14 cellular contexts compared by ENCODE assay signal in genomic region chr19:15201374-15202023, GRCh38. TPM values are rescaled to one million over a fixed set of nuclear protein-coding genes. Genes with fewer than 3 reads are reported as not detected.
A peak's percentile ranks its signal among the peaks of the same experiment; 100 is the strongest.
DNase-seq lines count a peak whose midpoint lies in the region; ATAC-seq and TF ChIP-seq lines count a peak whose summit lies in the region.
"Had no signal": no experiment of that assay in that cellular context is flagged by ENCODE, and none has a peak within 500 bp of the region (broad histone marks: within the 10 kb centered on the region; RNA-seq: fewer than 3 reads in every experiment).

No MANE protein-coding gene starts in this region.

- H3F3A ChIP-seq in SK-N-SH (replicated peaks; ENCODE audit: insufficient read depth), result peaks cover 11% of the 10 kb centered on the region

- H3K36me3 Mint-ChIP-seq in activated CD4-positive, alpha-beta T cell treated with anti-CD3 and anti-CD28 coated beads for 36 hours (ENCODE audit: low read depth), result no peaks in the 10 kb centered on the region

- H3K27ac ChIP-seq in SK-N-SH (ENCODE audit: low read depth in 2 of 2, low read length in 1 of 2) (no peak overlapping the region), skeletal muscle tissue (ENCODE audit: low read depth, low read length) (peak overlapping the region; percentile 58)

- no peak for TF ChIP-seq RAD21 in SK-N-SH (IDR thresholded peaks at IDR 0.05; ENCODE audit: low read length)

- no peak for DNase-seq in activated CD4-positive, alpha-beta T cell treated with anti-CD3 and anti-CD28 coated beads for 36 hours
- no peak for DNase-seq in activated CD4-positive, alpha-beta T cell treated with anti-CD3 and anti-CD28 coated beads for 48 hours
- no peak for DNase-seq in SK-N-SH
- DNase-seq in fibroblast of pulmonary artery (ENCODE audit: low read depth), result no peak
- DNase-seq: KBM-7, NCI-H524 had no signal

- H3K79me2 ChIP-seq in SK-N-SH (ENCODE audit: insufficient read depth), result no peaks in the 10 kb centered on the region

- H3K9me2 ChIP-seq in SK-N-SH, result no peaks in the 10 kb centered on the region

- H3K9ac ChIP-seq in SK-N-SH (no peak overlapping the region), skeletal muscle tissue (ENCODE audit: low read depth in 1 of 3, low read length in 3 of 3) (peak overlapping the region in 1 of 3 donors; percentile 57)

- no peaks in the 10 kb centered on the region for H3K9me3 ChIP-seq in SK-N-SH
- H3K9me3 ChIP-seq in skeletal muscle tissue (ENCODE audit: control insufficient read depth in 3 of 3, low read length in 3 of 3), result no peaks in the 10 kb centered on the region
- H3K9me3 ChIP-seq: tibial nerve had no signal

- H3K4me3 ChIP-seq in SK-N-SH (ENCODE audit: low read depth in 2 of 2, low read length in 1 of 2), result 0 out of 4 replicates have a peak overlapping the region, but pooled peaks of 1 of the 2 experiments have one; percentile 43
- peak overlapping the region; percentile 79 for H3K4me3 ChIP-seq in fibroblast of pulmonary artery (replicated peaks; ENCODE audit: low read depth, low read length)
- peak overlapping the region in 1 of 3 donors; percentile 35 for H3K4me3 ChIP-seq in skeletal muscle tissue (ENCODE audit: low read length in 3 of 3)

- no peaks in the 10 kb centered on the region for H4K20me1 ChIP-seq in SK-N-SH (ENCODE audit: insufficient read depth)

- peak overlapping the region; percentile 74; the same call in 1 of the 2 replicates for H2AFZ ChIP-seq in SK-N-SH (ENCODE audit: low read depth)

- no peaks in the 10 kb centered on the region for H3K36me3 ChIP-seq in SK-N-SH (replicated peaks in 1 of 2; ENCODE audit: control insufficient read depth in 1 of 2, insufficient read depth in 2 of 2, low read length in 1 of 2)
- peaks cover 0 to 5% (median 0%) of the 10 kb centered on the region in 3 donors for H3K36me3 ChIP-seq in skeletal muscle tissue (ENCODE audit: control insufficient read depth in 3 of 3, insufficient read depth in 3 of 3, low read length in 3 of 3)
- H3K36me3 ChIP-seq: tibial nerve had no signal

- peaks cover 36% of the 10 kb centered on the region for H3K27me3 Mint-ChIP-seq in activated CD4-positive, alpha-beta T cell treated with anti-CD3 and anti-CD28 coated beads for 36 hours

- ATAC-seq in activated CD4-positive, alpha-beta T cell treated with anti-CD3 and anti-CD28 coated beads for 36 hours, result no peak
- ATAC-seq in GM21515 (IDR thresholded peaks at IDR 0.05; ENCODE audit: unreplicated experiment) (no peak), GM21390 (IDR thresholded peaks at IDR 0.05; ENCODE audit: unreplicated experiment) (no peak), GM18873 (IDR thresholded peaks at IDR 0.05; ENCODE audit: low FRiP score, unreplicated experiment) (no peak)

- CTCF ChIA-PET in activated CD4-positive, alpha-beta T cell treated with anti-CD3 and anti-CD28 coated beads for 36 hours (lab: Charles Lee), result interaction anchor here (1.2 kb wide), 1 partner anchor 110 kb away, joined by 4 read pairs; no protein-coding TSS in a partner anchor
- CTCF ChIA-PET in SK-N-SH (lab: Yijun Ruan, JAX), result interaction anchor here (0.8 to 2.1 kb wide), 3 partner anchors 11 to 62 kb away, joined by 3 to 5 read pairs (median 3); no protein-coding TSS in a partner anchor

- POLR2A ChIA-PET in activated CD4-positive, alpha-beta T cell treated with anti-CD3 and anti-CD28 coated beads for 36 hours (lab: Charles Lee), result no interaction called here
- POLR2A ChIA-PET in SK-N-SH (lab: Yijun Ruan, JAX), result no interaction called here

- no peak for TF ChIP-seq CTCF in SK-N-SH (IDR thresholded peaks at IDR 0.05)
- no peak for TF ChIP-seq CTCF in fibroblast of pulmonary artery (IDR thresholded peaks at IDR 0.05; ENCODE audit: low read length, missing control alignments)

- intact Hi-C loops in activated CD4-positive, alpha-beta T cell treated with anti-CD3 and anti-CD28 coated beads for 36 hours (cut with DNase I, micrococcal nuclease), result no loop called here

- WGBS in SK-N-SH (ENCODE audit: low lambda C conversion rate), result 97% methylated on average over 14 of the region's 18 CpGs

- H3K27me3 ChIP-seq in SK-N-SH (ENCODE audit: insufficient read depth), result no peaks in the 10 kb centered on the region
- peaks cover 24 to 34% (median 29%) of the 10 kb centered on the region in 3 donors for H3K27me3 ChIP-seq in skeletal muscle tissue (ENCODE audit: control insufficient read depth in 3 of 3, insufficient read depth in 3 of 3, low read length in 3 of 3)

- H3K4me2 ChIP-seq in SK-N-SH, result peak overlapping the region; percentile 52; the same call in 1 of the 2 replicates

- H3K4me3 Mint-ChIP-seq in activated CD4-positive, alpha-beta T cell treated with anti-CD3 and anti-CD28 coated beads for 36 hours, result peak overlapping the region; percentile 11

- no peak overlapping the region for H3K27ac Mint-ChIP-seq in activated CD4-positive, alpha-beta T cell treated with anti-CD3 and anti-CD28 coated beads for 36 hours
- H3K27ac Mint-ChIP-seq: activated T-helper 2 cell treated with anti-CD3 and anti-CD28 coated beads, Interferon-gamma antibody, Interleukin-2, Interleukin-4, amounts not matched to agents 10 μg/mL and 5 μg/mL and 100 μg/mL, durations not matched to agents 14 hours and 24 hours and 36 hours had no signal

- H3K4me1 Mint-ChIP-seq in activated CD4-positive, alpha-beta T cell treated with anti-CD3 and anti-CD28 coated beads for 36 hours, result peaks cover 8% of the 10 kb centered on the region

- H3K4me1 ChIP-seq in SK-N-SH (ENCODE audit: control insufficient read depth in 1 of 2, insufficient read depth in 2 of 2, low read depth in 1 of 2, low read length in 1 of 2) (peaks cover 0 to 18% of the 10 kb centered on the region in 2 experiments; a peak in 1 of 4 replicates), skeletal muscle tissue (ENCODE audit: control insufficient read depth in 3 of 3, insufficient read depth in 3 of 3, low read length in 3 of 3) (peaks cover 7 to 10% (median 8%) of the 10 kb centered on the region in 3 donors)

- H3K9me3 Mint-ChIP-seq in activated CD4-positive, alpha-beta T cell treated with anti-CD3 and anti-CD28 coated beads for 36 hours (ENCODE audit: low read depth), result no peaks in the 10 kb centered on the region
- H3K9me3 Mint-ChIP-seq: activated T-helper 2 cell treated with anti-CD3 and anti-CD28 coated beads, Interferon-gamma antibody, Interleukin-2, Interleukin-4, amounts not matched to agents 10 μg/mL and 5 μg/mL and 100 μg/mL, durations not matched to agents 14 hours and 24 hours and 36 hours had no signal

- no peak for TF ChIP-seq EP300 in SK-N-SH (IDR thresholded peaks at IDR 0.05; ENCODE audit: borderline replicate concordance in 1 of 2, low read depth in 1 of 2, low read length in 1 of 2)

TF ChIP-seq in SK-N-SH, 30 proteins besides CTCF, POLR2A, EP300 and RAD21:
- TF ChIP-seq ZBTB33 (IDR thresholded peaks at IDR 0.05; ENCODE audit: borderline replicate concordance, low read depth), result no peak
- TF ChIP-seq POLR2AphosphoS5 (IDR thresholded peaks at IDR 0.05; ENCODE audit: low read depth, low read length), result no peak
- no peak for TF ChIP-seq RXRA (IDR thresholded peaks at IDR 0.05; ENCODE audit: borderline replicate concordance, low read depth)

RNA-seq across cellular contexts. Expression of gene NOTCH3, which starts 0.7 kb away (rescaled TPM):
- total RNA-seq in activated CD4-positive, alpha-beta T cell treated with anti-CD3 and anti-CD28 coated beads for 36 hours, result under 1 TPM; 0.02 to 0.25 TPM
- 4.5 and 7.0 TPM in 2 replicates for polyA plus RNA-seq in SK-N-SH (2012; rRNA removed)
- polyA plus RNA-seq in SK-N-SH (2012; cell fraction: cytosol; rRNA removed), result 2.8 and 5.1 TPM in 2 replicates
- 9.9 and 11.8 TPM in 2 replicates for polyA plus RNA-seq in SK-N-SH (2012; cell fraction: nucleus; rRNA removed)
- 77.8 TPM for total RNA-seq in skeletal muscle tissue
- total RNA-seq: activated T-helper 2 cell treated with anti-CD3 and anti-CD28 coated beads, Interferon-gamma antibody, Interleukin-2, Interleukin-4, amounts not matched to agents 10 μg/mL and 5 μg/mL and 100 μg/mL, durations not matched to agents 14 hours and 24 hours and 36 hours; T-helper 1 cell treated with Interleukin-12 subunit alpha and Interleukin-12 subunit beta and Interleukin-4 antibody, amounts not matched to agents 30 ng/mL and 1 ng/mL, for 36 hours had no signal

RNA-seq across cellular contexts. Expression of gene EPHX3, which starts 30.7 kb away (rescaled TPM):
- total RNA-seq in activated CD4-positive, alpha-beta T cell treated with anti-CD3 and anti-CD28 coated beads for 36 hours, result under 1 TPM in 1 of 2 experiments, not detected in 1; 0.09 TPM
- polyA plus RNA-seq in SK-N-SH (2012; rRNA removed), result 0.15 and 0.28 TPM in 2 replicates
- polyA plus RNA-seq in SK-N-SH (2012; cell fraction: cytosol; rRNA removed), result 0.03 and 0.04 TPM in 2 replicates
- 0.65 and 1.2 TPM in 2 replicates for polyA plus RNA-seq in SK-N-SH (2012; cell fraction: nucleus; rRNA removed)
- total RNA-seq in skeletal muscle tissue, result not detected
- total RNA-seq: A172; T-helper 1 cell treated with Interleukin-12 subunit alpha and Interleukin-12 subunit beta and Interleukin-4 antibody, amounts not matched to agents 30 ng/mL and 1 ng/mL, for 36 hours had no signal

Comparison
In these comparisons a context has a peak if more than half of its experiments do, and no peak if none do; other contexts are left out.
1. RNA of gene NOTCH3, which starts 0.7 kb away (total RNA-seq): 77.8 TPM in skeletal muscle tissue (single experiment); 0.02 to 0.25 TPM in activated CD4-positive, alpha-beta T cell treated with anti-CD3 and anti-CD28 coated beads for 36 hours; every median in the first group is over 10 times any median in the second.